In the genomic region with DNA sequence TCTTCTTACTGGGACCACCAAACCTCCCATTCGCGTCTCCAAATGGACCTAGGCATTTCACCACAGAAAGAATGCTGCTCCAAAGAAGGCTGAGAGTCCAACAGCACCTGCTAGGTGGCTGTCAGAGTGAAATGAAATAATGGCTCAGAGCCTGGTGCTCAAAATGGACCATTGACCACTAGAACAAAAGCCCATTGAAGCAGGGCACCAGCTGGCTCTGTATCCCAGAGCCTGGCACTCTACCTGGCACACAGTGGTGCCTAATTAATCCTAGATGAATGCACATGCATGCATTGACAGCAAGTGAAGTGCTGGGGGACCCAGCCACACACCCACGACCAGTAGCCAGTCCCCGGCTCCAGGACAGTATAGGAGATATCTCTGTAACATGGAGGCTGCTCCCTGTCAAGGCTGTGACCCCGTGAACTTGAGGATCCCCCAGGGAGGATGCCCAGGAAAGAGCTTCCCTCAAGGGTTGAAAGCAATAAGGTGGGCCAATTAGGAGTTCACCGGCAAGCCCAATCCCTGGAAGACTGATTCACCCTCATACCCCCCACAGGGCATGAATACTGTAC, we compare ENCODE assay signal across 19 cellular contexts.
DNase-seq lines count a peak whose midpoint lies in the region; ATAC-seq and TF ChIP-seq lines count a peak whose summit lies in the region.
"Had no signal": no experiment of that assay in that cellular context is flagged by ENCODE, and none has a peak within 500 bp of the region (broad histone marks: within the 10 kb centered on the region; RNA-seq: fewer than 3 reads in every experiment).

No MANE protein-coding gene starts in this region.

- CTCF ChIA-PET in activated CD8-positive, alpha-beta memory T cell treated with anti-CD3 and anti-CD28 coated beads, Interleukin-2, amount 10 ng/mL, durations not matched to agents 7 days and 5 days (lab: Charles Lee) = no interaction called here
- CTCF ChIA-PET in activated CD4-positive, alpha-beta memory T cell treated with anti-CD3 and anti-CD28 coated beads, Interleukin-2, amount 10 ng/mL, durations not matched to agents 7 days and 5 days (lab: Charles Lee) = interaction anchor here (0.5 kb wide), 1 partner anchor 1853 kb away, joined by 3 read pairs; no protein-coding TSS in a partner anchor

- ATAC-seq in activated CD8-positive, alpha-beta memory T cell treated with anti-CD3 and anti-CD28 coated beads, Interleukin-2, amount 10 ng/mL, durations not matched to agents 7 days and 5 days = no peak
- no peak for ATAC-seq in HG02973 (IDR thresholded peaks at IDR 0.05; ENCODE audit: unreplicated experiment)

- H3K4me3 Mint-ChIP-seq in activated CD8-positive, alpha-beta memory T cell treated with anti-CD3 and anti-CD28 coated beads, Interleukin-2, amount 10 ng/mL, durations not matched to agents 7 days and 5 days = no peak overlapping the region
- no peak overlapping the region for H3K4me3 Mint-ChIP-seq in activated CD4-positive, alpha-beta memory T cell treated with anti-CD3 and anti-CD28 coated beads, Interleukin-2, amount 10 ng/mL, durations not matched to agents 7 days and 5 days

- POLR2A ChIA-PET in activated CD4-positive, alpha-beta memory T cell treated with anti-CD3 and anti-CD28 coated beads, Interleukin-2, amount 10 ng/mL, durations not matched to agents 7 days and 5 days (lab: Charles Lee) = no interaction called here

- 86 to 93% methylated on average over 6 of the region's 6 CpGs for WGBS in sigmoid colon, 2 donors

- H3K36me3 Mint-ChIP-seq in activated CD8-positive, alpha-beta memory T cell treated with anti-CD3 and anti-CD28 coated beads, Interleukin-2, amount 10 ng/mL, durations not matched to agents 7 days and 5 days = no peaks in the 10 kb centered on the region
- H3K36me3 Mint-ChIP-seq in activated CD4-positive, alpha-beta memory T cell treated with anti-CD3 and anti-CD28 coated beads, Interleukin-2, amount 10 ng/mL, durations not matched to agents 7 days and 5 days (ENCODE audit: low read depth) = no peaks in the 10 kb centered on the region

- no peaks in the 10 kb centered on the region for H3K27me3 ChIP-seq in sigmoid colon
- H3K27me3 ChIP-seq: BLaER1 treated with 17β-estradiol and CSF1 and Interleukin-3, amounts not matched to agents 10 nM and 100 nM; Peyer's patch had no signal

- no peak overlapping the region for H3K27ac Mint-ChIP-seq in activated CD8-positive, alpha-beta memory T cell treated with anti-CD3 and anti-CD28 coated beads, Interleukin-2, amount 10 ng/mL, durations not matched to agents 7 days and 5 days
- H3K27ac Mint-ChIP-seq in activated CD4-positive, alpha-beta memory T cell treated with anti-CD3 and anti-CD28 coated beads, Interleukin-2, amount 10 ng/mL, durations not matched to agents 7 days and 5 days = no peak overlapping the region

- DNase-seq in activated CD8-positive, alpha-beta memory T cell treated with anti-CD3 and anti-CD28 coated beads, Interleukin-2, amount 10 ng/mL, durations not matched to agents 7 days and 5 days = peak; percentile 25
- no peak for DNase-seq in activated CD8-positive, alpha-beta memory T cell treated with anti-CD3 and anti-CD28 coated beads for 24 hours
- peak; percentile 29 for DNase-seq in islet precursor cell
- DNase-seq in sigmoid colon = no peak
- no peak for DNase-seq in activated CD4-positive, alpha-beta memory T cell treated with anti-CD3 and anti-CD28 coated beads, Interleukin-2, amount 10 ng/mL, durations not matched to agents 7 days and 5 days
- no peak for DNase-seq in activated naive CD4-positive, alpha-beta T cell treated with anti-CD3 and anti-CD28 coated beads, Interleukin-2, amount 50 U/mL, for 16 hours
- no peak for DNase-seq in H4 (ENCODE audit: low spot score)
- DNase-seq: DMS 273 treated with DMSO at 0.1 percent for 48 hours, H7, Karpas-422, MM.1S, NCI-H1417, NCI-H2029 treated with DMSO at 0.1 percent for 48 hours, NCI-H510A treated with DMSO at 0.1 percent for 48 hours, Peyer's patch, Right ventricle myocardium superior had no signal

- H3K27me3 Mint-ChIP-seq in activated CD8-positive, alpha-beta memory T cell treated with anti-CD3 and anti-CD28 coated beads, Interleukin-2, amount 10 ng/mL, durations not matched to agents 7 days and 5 days = peaks cover 4% of the 10 kb centered on the region
- H3K27me3 Mint-ChIP-seq in activated CD4-positive, alpha-beta memory T cell treated with anti-CD3 and anti-CD28 coated beads, Interleukin-2, amount 10 ng/mL, durations not matched to agents 7 days and 5 days = peaks cover 3% of the 10 kb centered on the region

- no peaks in the 10 kb centered on the region for H3K9me3 ChIP-seq in sigmoid colon
- H3K9me3 ChIP-seq: Peyer's patch had no signal

- H3K9me3 Mint-ChIP-seq in activated CD8-positive, alpha-beta memory T cell treated with anti-CD3 and anti-CD28 coated beads, Interleukin-2, amount 10 ng/mL, durations not matched to agents 7 days and 5 days (ENCODE audit: low read depth) = no peaks in the 10 kb centered on the region
- H3K9me3 Mint-ChIP-seq in activated CD4-positive, alpha-beta memory T cell treated with anti-CD3 and anti-CD28 coated beads, Interleukin-2, amount 10 ng/mL, durations not matched to agents 7 days and 5 days = no peaks in the 10 kb centered on the region

- TF ChIP-seq POLR2A in sigmoid colon (IDR thresholded peaks at IDR 0.05) = no peak

- H3K4me1 ChIP-seq in sigmoid colon = peaks cover 0 to 59% (median 45%) of the 10 kb centered on the region in 4 donors
- H3K4me1 ChIP-seq: Peyer's patch had no signal

- no peak for TF ChIP-seq CTCF in sigmoid colon (IDR thresholded peaks at IDR 0.05)

- H3K27ac ChIP-seq in sigmoid colon = peak overlapping the region in 3 of 4 donors; percentile 47 to 63 (median 56)
- H3K27ac ChIP-seq: 22Rv1; BLaER1 treated with 17β-estradiol and CSF1 and Interleukin-3, amounts not matched to agents 10 nM and 100 nM had no signal

- H3K36me3 ChIP-seq in sigmoid colon = peaks cover 0 to 36% (median 13%) of the 10 kb centered on the region in 4 donors
- H3K36me3 ChIP-seq: BLaER1 treated with 17β-estradiol and CSF1 and Interleukin-3, amounts not matched to agents 10 nM and 100 nM; Peyer's patch had no signal

- no peaks in the 10 kb centered on the region for H3K4me1 Mint-ChIP-seq in activated CD8-positive, alpha-beta memory T cell treated with anti-CD3 and anti-CD28 coated beads, Interleukin-2, amount 10 ng/mL, durations not matched to agents 7 days and 5 days
- no peaks in the 10 kb centered on the region for H3K4me1 Mint-ChIP-seq in activated CD4-positive, alpha-beta memory T cell treated with anti-CD3 and anti-CD28 coated beads, Interleukin-2, amount 10 ng/mL, durations not matched to agents 7 days and 5 days

- intact Hi-C loops in sigmoid colon (cut with DNase I) = no loop called here

- no peak for TF ChIP-seq EP300 in sigmoid colon (IDR thresholded peaks at IDR 0.05)

- H3K4me3 ChIP-seq in sigmoid colon = no peak overlapping the region
- H3K4me3 ChIP-seq: BLaER1 treated with 17β-estradiol and CSF1 and Interleukin-3, amounts not matched to agents 10 nM and 100 nM; Peyer's patch had no signal

Comparison
In these comparisons a context has a peak if more than half of its experiments do, and no peak if none do; other contexts are left out.
1. DNase-seq: peak in activated CD8-positive, alpha-beta memory T cell treated with anti-CD3 and anti-CD28 coated beads, Interleukin-2, amount 10 ng/mL, durations not matched to agents 7 days and 5 days (single experiment) and islet precursor cell (single experiment); none in activated CD8-positive, alpha-beta memory T cell treated with anti-CD3 and anti-CD28 coated beads for 24 hours (single experiment), sigmoid colon (single experiment), activated CD4-positive, alpha-beta memory T cell treated with anti-CD3 and anti-CD28 coated beads, Interleukin-2, amount 10 ng/mL, durations not matched to agents 7 days and 5 days (single experiment), activated naive CD4-positive, alpha-beta T cell treated with anti-CD3 and anti-CD28 coated beads, Interleukin-2, amount 50 U/mL, for 16 hours (single experiment) and H4 (single experiment).